Comparison of ENCODE assay signal across 1 cellular context in genomic region chr17:55770220-55770870, GRCh38.
TF ChIP-seq lines count a peak whose summit lies in the region.

No MANE protein-coding gene starts in this region.

TF ChIP-seq in GM23338, 12 proteins besides CTCF, POLR2A, EP300 and RAD21 (continued from another document):
- TF ChIP-seq ZNF462 (CRISPR knock-in tag; IDR thresholded peaks at IDR 0.05) (no peak), EZH2 (IDR thresholded peaks at IDR 0.05; ENCODE audit: low read depth, unreplicated experiment) (no peak), POLR2AphosphoS5 (IDR thresholded peaks at IDR 0.05; ENCODE audit: low read depth) (no peak), NANOG (IDR thresholded peaks at IDR 0.05; ENCODE audit: borderline replicate concordance) (no peak)
- TF ChIP-seq, protein P1, sequence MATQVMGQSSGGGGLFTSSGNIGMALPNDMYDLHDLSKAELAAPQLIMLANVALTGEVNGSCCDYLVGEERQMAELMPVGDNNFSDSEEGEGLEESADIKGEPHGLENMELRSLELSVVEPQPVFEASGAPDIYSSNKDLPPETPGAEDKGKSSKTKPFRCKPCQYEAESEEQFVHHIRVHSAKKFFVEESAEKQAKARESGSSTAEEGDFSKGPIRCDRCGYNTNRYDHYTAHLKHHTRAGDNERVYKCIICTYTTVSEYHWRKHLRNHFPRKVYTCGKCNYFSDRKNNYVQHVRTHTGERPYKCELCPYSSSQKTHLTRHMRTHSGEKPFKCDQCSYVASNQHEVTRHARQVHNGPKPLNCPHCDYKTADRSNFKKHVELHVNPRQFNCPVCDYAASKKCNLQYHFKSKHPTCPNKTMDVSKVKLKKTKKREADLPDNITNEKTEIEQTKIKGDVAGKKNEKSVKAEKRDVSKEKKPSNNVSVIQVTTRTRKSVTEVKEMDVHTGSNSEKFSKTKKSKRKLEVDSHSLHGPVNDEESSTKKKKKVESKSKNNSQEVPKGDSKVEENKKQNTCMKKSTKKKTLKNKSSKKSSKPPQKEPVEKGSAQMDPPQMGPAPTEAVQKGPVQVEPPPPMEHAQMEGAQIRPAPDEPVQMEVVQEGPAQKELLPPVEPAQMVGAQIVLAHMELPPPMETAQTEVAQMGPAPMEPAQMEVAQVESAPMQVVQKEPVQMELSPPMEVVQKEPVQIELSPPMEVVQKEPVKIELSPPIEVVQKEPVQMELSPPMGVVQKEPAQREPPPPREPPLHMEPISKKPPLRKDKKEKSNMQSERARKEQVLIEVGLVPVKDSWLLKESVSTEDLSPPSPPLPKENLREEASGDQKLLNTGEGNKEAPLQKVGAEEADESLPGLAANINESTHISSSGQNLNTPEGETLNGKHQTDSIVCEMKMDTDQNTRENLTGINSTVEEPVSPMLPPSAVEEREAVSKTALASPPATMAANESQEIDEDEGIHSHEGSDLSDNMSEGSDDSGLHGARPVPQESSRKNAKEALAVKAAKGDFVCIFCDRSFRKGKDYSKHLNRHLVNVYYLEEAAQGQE (IDR thresholded peaks at IDR 0.05; ENCODE audit: unreplicated experiment): no peak
